ENCODE assay signal across 27 cellular contexts in the genomic region with DNA sequence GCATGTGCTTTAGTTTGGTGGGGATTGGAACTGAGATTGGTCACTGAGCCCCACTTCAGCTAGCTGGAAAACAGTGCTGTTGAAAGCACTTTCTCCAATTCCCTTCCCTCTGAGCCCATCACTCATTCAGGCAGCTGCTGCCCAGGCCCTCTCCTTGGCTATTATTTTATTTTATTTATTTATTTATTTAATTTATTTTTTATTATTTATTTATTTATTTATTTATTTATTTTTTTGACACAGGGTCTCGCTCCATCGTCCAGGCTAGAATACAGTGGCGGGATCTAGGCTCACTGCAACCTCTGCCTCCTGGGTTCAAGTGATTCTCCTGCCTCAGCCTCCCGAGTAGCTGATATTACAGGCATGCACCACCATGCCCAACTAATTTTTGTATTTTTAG.
"Had no signal": no experiment of that assay in that cellular context is flagged by ENCODE, and none has a peak within 500 bp of the region (broad histone marks: within the 10 kb centered on the region; RNA-seq: fewer than 3 reads in every experiment).

No MANE protein-coding gene starts in this region.

- H3K36me3 Mint-ChIP-seq: mesothelial cell of epicardium, naive B cell had no signal

- DNase-seq: effector CD8-positive, alpha-beta T cell; effector memory CD8-positive, alpha-beta T cell; endodermal cell; erythroblast; esophagus squamous epithelium; foreskin fibroblast; foreskin melanocyte; gastrocnemius medialis; glutamatergic neuron; head of caudate nucleus; heart right ventricle; hippocampal formation; left cardiac atrium; left lung; left ventricle myocardium superior; lower lobe of right lung; mesenchymal stem cell; mucosa of descending colon; naive B cell had no signal

- H3K27ac Mint-ChIP-seq: effector memory CD8-positive, alpha-beta T cell; endodermal cell; mesothelial cell of epicardium; naive B cell had no signal

- H3K4me1 ChIP-seq: gastrocnemius medialis had no signal

- H3K4me3 ChIP-seq: coronary artery, esophagus squamous epithelium, gastrocnemius medialis, heart right ventricle, left lung, lower lobe of right lung, mucosa of descending colon had no signal

- H3K9me3 ChIP-seq: esophagus squamous epithelium, gastrocnemius medialis, heart right ventricle, left lung, lower lobe of right lung, mucosa of descending colon had no signal

- H3K9me3 Mint-ChIP-seq: effector memory CD8-positive, alpha-beta T cell; endodermal cell; mesothelial cell of epicardium had no signal

- H3K36me3 ChIP-seq: esophagus squamous epithelium, gastrocnemius medialis, heart right ventricle, left lung, lower lobe of right lung had no signal

- H3K27ac ChIP-seq: coronary artery, epithelial cell of prostate, esophagus squamous epithelium, gastrocnemius medialis, heart right ventricle, lower lobe of right lung had no signal

- FAIRE-seq: colon, endometrium, islet of Langerhans, keratinocyte had no signal

- H3K4me3 Mint-ChIP-seq: effector memory CD8-positive, alpha-beta T cell; endodermal cell; mesothelial cell of epicardium; naive B cell had no signal

- ATAC-seq: effector memory CD8-positive, alpha-beta T cell; esophagus mucosa; gastrocnemius medialis; heart right ventricle; left cardiac atrium; left lung; left ventricle myocardium superior; lower lobe of right lung; mucosa of descending colon had no signal

- H3K27me3 ChIP-seq: esophagus squamous epithelium, gastrocnemius medialis, left lung had no signal
